ENCODE assay signal across 15 cellular contexts in the genomic region with DNA sequence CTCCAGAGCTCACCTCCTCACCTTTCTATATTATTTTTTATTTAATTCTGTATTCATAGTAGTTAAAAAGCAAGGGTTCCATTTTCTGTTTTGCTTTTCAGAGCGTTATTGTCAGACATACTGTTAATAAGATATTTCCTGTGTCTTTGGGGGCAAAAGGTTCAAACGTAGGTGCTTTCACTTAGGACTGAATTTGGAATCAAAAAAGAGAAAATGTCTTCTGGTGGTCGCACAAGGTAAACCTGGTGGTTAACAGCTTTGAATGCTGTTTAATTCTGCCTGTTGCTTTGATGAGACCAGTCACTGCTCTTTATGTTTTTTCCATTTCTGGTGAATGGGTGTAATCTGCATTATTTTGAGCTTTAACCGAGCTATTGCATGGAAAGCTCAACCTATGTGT.
"Had no signal": no experiment of that assay in that cellular context is flagged by ENCODE, and none has a peak within 500 bp of the region (broad histone marks: within the 10 kb centered on the region; RNA-seq: fewer than 3 reads in every experiment).

No MANE protein-coding gene starts in this region.

- H3K9me3 ChIP-seq: adrenal gland, pancreas had no signal

- H3K36me3 ChIP-seq: adrenal gland, pancreas had no signal

- H3K4me3 Mint-ChIP-seq: activated CD4-positive, alpha-beta memory T cell treated with anti-CD3 and anti-CD28 coated beads for 36 hours; mesothelial cell of epicardium had no signal

- DNase-seq: activated CD4-positive, alpha-beta memory T cell treated with anti-CD3 and anti-CD28 coated beads for 36 hours; activated CD8-positive, alpha-beta memory T cell treated with anti-CD3 and anti-CD28 coated beads, Interleukin-2, amount 50 U/mL, for 4 hours; adrenal gland; dorsolateral prefrontal cortex; left colon; pancreas; T-cell; T-helper 9 cell had no signal

- H3K27ac ChIP-seq: adrenal gland, pancreas had no signal

- H3K9me3 Mint-ChIP-seq: activated CD4-positive, alpha-beta memory T cell treated with anti-CD3 and anti-CD28 coated beads for 36 hours; T-cell had no signal

- H3K4me3 ChIP-seq: adrenal gland, dorsolateral prefrontal cortex, lung, pancreas had no signal

- H3K27me3 Mint-ChIP-seq: activated CD4-positive, alpha-beta memory T cell treated with anti-CD3 and anti-CD28 coated beads for 36 hours; T-cell had no signal

- H3K27ac Mint-ChIP-seq: activated CD4-positive, alpha-beta memory T cell treated with anti-CD3 and anti-CD28 coated beads for 36 hours; mesothelial cell of epicardium; T-cell had no signal

- FAIRE-seq: endometrium, islet of Langerhans, pancreas had no signal

- ATAC-seq: activated CD4-positive, CD25-positive, alpha-beta regulatory T cell treated with anti-CD3 and anti-CD28 coated beads, Interleukin-2, amount 50 U/mL, for 24 hours; esophagus mucosa; left colon; pancreas; sciatic nerve; T-cell had no signal

- H3K27me3 ChIP-seq: adrenal gland, dorsolateral prefrontal cortex, pancreas had no signal
